Comparison of ENCODE assay signal across 24 cellular contexts in the genomic region with DNA sequence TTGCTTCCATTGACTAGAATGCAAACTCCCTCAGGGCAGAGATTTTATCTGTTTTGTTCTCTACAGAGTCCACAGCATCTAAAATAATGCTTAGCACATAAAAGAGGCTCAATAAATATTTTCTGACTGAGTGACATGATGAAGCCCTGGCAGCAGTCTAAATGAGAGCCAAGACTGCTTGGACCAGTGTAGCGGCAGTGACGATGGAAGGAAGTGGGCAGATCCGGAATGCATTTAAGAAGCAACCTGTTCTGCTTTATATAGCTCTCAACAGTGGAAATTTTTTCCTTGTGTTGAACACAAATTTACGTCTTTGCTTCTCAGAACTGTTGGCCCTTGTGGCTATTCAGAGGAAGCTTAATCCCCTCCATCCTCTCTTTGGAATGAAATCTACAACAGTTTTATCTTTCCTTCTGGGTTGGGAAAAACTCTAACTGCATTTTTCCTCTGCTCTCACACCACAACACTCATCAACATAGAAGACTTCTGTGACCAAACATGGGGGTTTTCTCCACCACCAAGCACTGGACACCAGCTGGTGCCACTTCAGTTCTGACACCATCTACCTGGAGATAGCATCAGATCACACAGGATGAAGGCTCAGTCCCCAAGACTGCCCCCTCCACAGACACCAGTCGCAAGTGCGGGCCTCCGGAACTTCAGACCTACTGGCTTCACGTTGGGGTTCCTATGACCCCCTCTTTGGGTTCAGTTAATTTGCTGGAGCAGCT.
DNase-seq lines count a peak whose midpoint lies in the region; ATAC-seq lines count a peak whose summit lies in the region.
"Had no signal": no experiment of that assay in that cellular context is flagged by ENCODE, and none has a peak within 500 bp of the region (broad histone marks: within the 10 kb centered on the region; RNA-seq: fewer than 3 reads in every experiment).

No MANE protein-coding gene starts in this region.

- peak; percentile 15 for DNase-seq in UCSD-AML1 (lab: John Stamatoyannopoulos, UW; ENCODE audit: unreplicated experiment)
- DNase-seq in activated CD4-positive, alpha-beta T cell treated with anti-CD3 and anti-CD28 coated beads for 1 hour: no peak
- no peak for DNase-seq in stimulated activated CD4-positive, alpha-beta T cell treated with anti-CD3 and anti-CD28 coated beads, Interleukin-2, amount 100 ng/mL, for 48 hours
- DNase-seq in globus pallidus (ENCODE audit: low spot score): no peak
- DNase-seq: CD8-positive, alpha-beta memory T cell; DMS 273 treated with DMSO at 0.1 percent for 48 hours; DMS79 treated with DMSO at 0.1 percent for 48 hours; GF-D8; GM23248; HFFc6; Kasumi-1; MV-4-11; NCI-H1105; NCI-H1436 treated with DMSO at 0.1 percent for 48 hours; NCI-H1930; NCI-H446 treated with DMSO at 0.1 percent for 48 hours; NCI-H526 treated with DMSO at 0.1 percent for 48 hours; SHP77; T-cell had no signal

- peak; percentile 59 for ATAC-seq in GM21390 (IDR thresholded peaks at IDR 0.05; ENCODE audit: unreplicated experiment)
- peak; percentile 63 for ATAC-seq in HG02973 (IDR thresholded peaks at IDR 0.05; ENCODE audit: unreplicated experiment)
- peak; percentile 63 for ATAC-seq in HG03354 (IDR thresholded peaks at IDR 0.05; ENCODE audit: poor library complexity, severe bottlenecking, unreplicated experiment)
- no peak for ATAC-seq in HG02884 (IDR thresholded peaks at IDR 0.05; ENCODE audit: unreplicated experiment)
- ATAC-seq: Panc1 had no signal
